ENCODE assay signal across 8 cellular contexts in the genomic region with DNA sequence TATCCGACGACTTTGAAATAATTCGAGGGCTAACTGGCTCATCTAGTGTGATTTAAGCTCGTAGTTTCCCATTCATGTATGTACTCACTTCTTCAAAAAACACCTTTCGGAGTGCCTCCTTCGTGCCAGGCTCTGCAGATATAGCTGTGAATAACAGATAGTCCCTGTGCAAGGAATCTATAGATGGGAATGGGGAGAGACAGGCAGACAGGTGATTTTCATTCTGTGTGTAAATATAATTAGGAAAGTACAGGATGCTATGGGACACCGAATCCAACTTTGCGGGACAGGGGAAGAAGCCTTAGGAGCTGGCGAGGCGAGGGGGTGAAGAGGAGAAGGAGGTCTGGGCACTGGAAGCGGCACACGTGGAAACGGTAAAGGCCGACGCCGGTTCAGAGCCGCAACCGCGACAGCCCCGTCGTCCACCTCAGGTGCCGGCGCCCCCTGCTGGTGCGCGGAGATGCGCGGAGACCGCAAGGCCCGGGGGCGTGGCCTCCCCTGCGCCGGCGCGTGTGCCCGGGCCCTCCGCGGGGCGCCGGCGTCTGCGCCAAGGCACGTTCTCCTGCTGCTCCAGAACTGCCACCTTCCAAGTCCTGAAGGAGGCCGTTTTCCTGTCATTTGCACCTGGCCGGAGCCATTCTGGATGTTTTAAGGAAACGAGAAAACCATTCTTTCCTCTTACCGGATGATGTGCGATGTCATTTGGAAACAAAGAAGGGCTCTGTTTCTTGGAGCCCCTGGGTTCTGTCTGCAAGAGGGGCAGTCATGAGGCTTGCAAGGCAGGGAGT.
DNase-seq lines count a peak whose midpoint lies in the region; ATAC-seq and TF ChIP-seq lines count a peak whose summit lies in the region.

No MANE protein-coding gene starts in this region.

- H3K27me3 ChIP-seq in HAP-1 (ENCODE audit: low read depth) = peaks cover 34% of the 10 kb centered on the region

- no peaks in the 10 kb centered on the region for H3K9me3 ChIP-seq in HAP-1

- H3K4me1 ChIP-seq in HAP-1 = peaks cover 3% of the 10 kb centered on the region; the same call in 1 of the 2 replicates

- in situ Hi-C loops in HAP-1 (cut with MboI; ENCODE audit: low sequenced_read_pairs) (no loop called here), astrocyte of the cerebellum (cut with HindIII; ENCODE audit: low sequenced_read_pairs) (loop anchor here (5.0 kb wide), 1 partner anchor 87 kb away; no protein-coding TSS in a partner anchor)

- TF ChIP-seq CTCF in astrocyte of the cerebellum (IDR thresholded peaks at IDR 0.05; ENCODE audit: low read depth, low read length, missing control alignments) (peak; percentile 62), retinal pigment epithelial cell (conservative IDR thresholded peaks at IDR 0.05; ENCODE audit: low read depth, low read length) (peak; percentile 74)

- peak; percentile 77 for DNase-seq in DMS153 (lab: John Stamatoyannopoulos, UW)
- peak; percentile 76 to 91 for DNase-seq in HAP-1 (ENCODE audit: low spot score in 2 of 2)
- DNase-seq in NCI-H128 (lab: John Stamatoyannopoulos, UW; ENCODE audit: unreplicated experiment) = peak; percentile 88
- DNase-seq in T1000 (lab: John Stamatoyannopoulos, UW) = peak; percentile 81
- peak; percentile 20 for DNase-seq in astrocyte of the cerebellum (ENCODE audit: low read depth)
- peak in 49 of 51 donors; percentile 28 to 95 (median 74) for DNase-seq in hypothalamus (lab: John Stamatoyannopoulos, UW)
- peak; percentile 25 for DNase-seq in retinal pigment epithelial cell (ENCODE audit: low read depth)

- H3K4me3 ChIP-seq in HAP-1 = 0 out of 2 replicates have a peak overlapping the region, but pooled peaks have one; percentile 7
- H3K4me3 ChIP-seq in astrocyte of the cerebellum (ENCODE audit: low read depth, low read length) = peak overlapping the region; percentile 22
- H3K4me3 ChIP-seq in retinal pigment epithelial cell (ENCODE audit: low read length) = peak overlapping the region; percentile 28

- no peak for ATAC-seq in GM18873 (IDR thresholded peaks at IDR 0.05; ENCODE audit: low FRiP score, unreplicated experiment)

- no peaks in the 10 kb centered on the region for H3K36me3 ChIP-seq in HAP-1 (replicated peaks)

Comparison
In these comparisons a context has a peak if more than half of its experiments do, and no peak if none do; other contexts are left out.
1. DNase-seq: peak in every context shown above with its lines; median percentile 88 in NCI-H128; 84 in HAP-1; 81 in T1000; 77 in DMS153; 74 in hypothalamus; 25 in retinal pigment epithelial cell; 20 in astrocyte of the cerebellum.